Comparison of ENCODE assay signal across 15 cellular contexts in genomic region chr4:37815591-37815990, GRCh38. TPM values are rescaled to one million over a fixed set of nuclear protein-coding genes. Genes with fewer than 3 reads are reported as not detected.
A peak's percentile ranks its signal among the peaks of the same experiment; 100 is the strongest.
DNase-seq lines count a peak whose midpoint lies in the region; ATAC-seq lines count a peak whose summit lies in the region.
"Had no signal": no experiment of that assay in that cellular context is flagged by ENCODE, and none has a peak within 500 bp of the region (broad histone marks: within the 10 kb centered on the region; RNA-seq: fewer than 3 reads in every experiment).

No MANE protein-coding gene starts in this region.

- no peak overlapping the region for H3K4me3 ChIP-seq in naive thymus-derived CD4-positive, alpha-beta T cell (ENCODE audit: low read length)
- H3K4me3 ChIP-seq: breast epithelium, prostate gland, suprapubic skin had no signal

- H3K27me3 Mint-ChIP-seq in activated CD4-positive, alpha-beta T cell treated with anti-CD3 and anti-CD28 coated beads for 36 hours = no peaks in the 10 kb centered on the region
- peaks cover 1% of the 10 kb centered on the region for H3K27me3 Mint-ChIP-seq in IgD-negative memory B cell
- H3K27me3 Mint-ChIP-seq in activated T-helper 2 cell treated with anti-CD3 and anti-CD28 coated beads, Interferon-gamma antibody, Interleukin-2, Interleukin-4, amounts not matched to agents 10 μg/mL and 5 μg/mL and 100 μg/mL, durations not matched to agents 14 hours and 24 hours and 36 hours (ENCODE audit: low read depth) = peaks cover 11% of the 10 kb centered on the region
- peaks cover 0 to 5% (median 0%) of the 10 kb centered on the region in 5 donors for H3K27me3 Mint-ChIP-seq in naive thymus-derived CD4-positive, alpha-beta T cell

- no peaks in the 10 kb centered on the region for H3K27me3 ChIP-seq in naive thymus-derived CD4-positive, alpha-beta T cell (ENCODE audit: control insufficient read depth in 2 of 2, insufficient read depth in 2 of 2, low read length in 2 of 2)
- H3K27me3 ChIP-seq: breast epithelium, suprapubic skin had no signal

- peak overlapping the region; percentile 9 for H3K27ac ChIP-seq in naive thymus-derived CD4-positive, alpha-beta T cell (ENCODE audit: low read depth, low read length)
- H3K27ac ChIP-seq: breast epithelium, prostate gland, suprapubic skin had no signal

- H3K4me1 Mint-ChIP-seq in activated CD4-positive, alpha-beta T cell treated with anti-CD3 and anti-CD28 coated beads for 36 hours = peaks cover 18% of the 10 kb centered on the region
- peaks cover 9 to 12% (median 10%) of the 10 kb centered on the region in 3 donors for H3K4me1 Mint-ChIP-seq in IgD-negative memory B cell
- H3K4me1 Mint-ChIP-seq in activated T-helper 2 cell treated with anti-CD3 and anti-CD28 coated beads, Interferon-gamma antibody, Interleukin-2, Interleukin-4, amounts not matched to agents 10 μg/mL and 5 μg/mL and 100 μg/mL, durations not matched to agents 14 hours and 24 hours and 36 hours (ENCODE audit: low read depth) = peaks cover 16% of the 10 kb centered on the region
- peaks cover 15 to 29% (median 21%) of the 10 kb centered on the region in 7 donors for H3K4me1 Mint-ChIP-seq in naive thymus-derived CD4-positive, alpha-beta T cell

- H3K4me1 ChIP-seq in naive thymus-derived CD4-positive, alpha-beta T cell (ENCODE audit: control insufficient read depth in 2 of 2, insufficient read depth in 2 of 2, low read length in 2 of 2) = peaks cover 17 to 19% of the 10 kb centered on the region in 2 donors
- H3K4me1 ChIP-seq: breast epithelium, prostate gland, suprapubic skin had no signal

- DNase-seq in activated CD4-positive, alpha-beta T cell treated with anti-CD3 and anti-CD28 coated beads for 36 hours = no peak
- DNase-seq in activated CD4-positive, alpha-beta T cell treated with anti-CD3 and anti-CD28 coated beads, Interleukin-2, amount 50 U/mL, for 1 hour = no peak
- no peak for DNase-seq in activated T-helper 2 cell treated with anti-CD3 and anti-CD28 coated beads, Interferon-gamma antibody, Interleukin-2, Interleukin-4, amounts not matched to agents 10 μg/mL and 5 μg/mL and 100 μg/mL, durations not matched to agents 14 hours and 24 hours and 36 hours (ENCODE audit: low spot score)
- DNase-seq in naive thymus-derived CD4-positive, alpha-beta T cell = no peak
- DNase-seq: activated effector memory CD4-positive, alpha-beta T cell treated with Interleukin-2 at 50 U/mL for 16 hours; Caco-2; NCI-H774 had no signal

- peaks cover 3% of the 10 kb centered on the region for H3K9me3 Mint-ChIP-seq in activated CD4-positive, alpha-beta T cell treated with anti-CD3 and anti-CD28 coated beads for 36 hours (ENCODE audit: low read depth)
- peaks cover 0 to 3% (median 2%) of the 10 kb centered on the region in 3 donors for H3K9me3 Mint-ChIP-seq in IgD-negative memory B cell
- H3K9me3 Mint-ChIP-seq in activated T-helper 2 cell treated with anti-CD3 and anti-CD28 coated beads, Interferon-gamma antibody, Interleukin-2, Interleukin-4, amounts not matched to agents 10 μg/mL and 5 μg/mL and 100 μg/mL, durations not matched to agents 14 hours and 24 hours and 36 hours = peaks cover 9% of the 10 kb centered on the region
- H3K9me3 Mint-ChIP-seq in naive thymus-derived CD4-positive, alpha-beta T cell = peaks cover 0 to 6% (median 0%) of the 10 kb centered on the region in 11 donors

- peak overlapping the region; percentile 91 for H3K27ac Mint-ChIP-seq in activated CD4-positive, alpha-beta T cell treated with anti-CD3 and anti-CD28 coated beads for 36 hours
- H3K27ac Mint-ChIP-seq in IgD-negative memory B cell = peak overlapping the region in 1 of 3 donors; percentile 82
- H3K27ac Mint-ChIP-seq in activated T-helper 2 cell treated with anti-CD3 and anti-CD28 coated beads, Interferon-gamma antibody, Interleukin-2, Interleukin-4, amounts not matched to agents 10 μg/mL and 5 μg/mL and 100 μg/mL, durations not matched to agents 14 hours and 24 hours and 36 hours = peak overlapping the region; percentile 7
- H3K27ac Mint-ChIP-seq in naive thymus-derived CD4-positive, alpha-beta T cell = peak overlapping the region; percentile 59 to 92 (median 87)

- peak overlapping the region; percentile 24 for H3K4me3 Mint-ChIP-seq in activated CD4-positive, alpha-beta T cell treated with anti-CD3 and anti-CD28 coated beads for 36 hours
- peak overlapping the region in 3 of 4 donors; percentile 24 to 85 (median 24) for H3K4me3 Mint-ChIP-seq in IgD-negative memory B cell
- no peak overlapping the region for H3K4me3 Mint-ChIP-seq in activated T-helper 2 cell treated with anti-CD3 and anti-CD28 coated beads, Interferon-gamma antibody, Interleukin-2, Interleukin-4, amounts not matched to agents 10 μg/mL and 5 μg/mL and 100 μg/mL, durations not matched to agents 14 hours and 24 hours and 36 hours (ENCODE audit: low read depth)
- H3K4me3 Mint-ChIP-seq in naive thymus-derived CD4-positive, alpha-beta T cell = peak overlapping the region; percentile 42 to 85 (median 72)

- ATAC-seq in activated CD4-positive, alpha-beta T cell treated with anti-CD3 and anti-CD28 coated beads for 36 hours = no peak
- ATAC-seq in naive thymus-derived CD4-positive, alpha-beta T cell = no peak
- ATAC-seq in HG03280 (IDR thresholded peaks at IDR 0.05; ENCODE audit: unreplicated experiment) = no peak
- no peak for ATAC-seq in HG02840 (IDR thresholded peaks at IDR 0.05; ENCODE audit: low FRiP score, unreplicated experiment)
- ATAC-seq in GM19397 (IDR thresholded peaks at IDR 0.05; ENCODE audit: unreplicated experiment) = no peak
- ATAC-seq: left lobe of liver had no signal

- H3K9me3 ChIP-seq in naive thymus-derived CD4-positive, alpha-beta T cell (ENCODE audit: control insufficient read depth in 2 of 3, low read length in 3 of 3) = no peaks in the 10 kb centered on the region
- H3K9me3 ChIP-seq: breast epithelium, Caco-2, prostate gland, suprapubic skin had no signal

- H3K36me3 Mint-ChIP-seq in activated CD4-positive, alpha-beta T cell treated with anti-CD3 and anti-CD28 coated beads for 36 hours (ENCODE audit: low read depth) = no peaks in the 10 kb centered on the region
- no peaks in the 10 kb centered on the region for H3K36me3 Mint-ChIP-seq in IgD-negative memory B cell
- no peaks in the 10 kb centered on the region for H3K36me3 Mint-ChIP-seq in activated T-helper 2 cell treated with anti-CD3 and anti-CD28 coated beads, Interferon-gamma antibody, Interleukin-2, Interleukin-4, amounts not matched to agents 10 μg/mL and 5 μg/mL and 100 μg/mL, durations not matched to agents 14 hours and 24 hours and 36 hours (ENCODE audit: low read depth)
- H3K36me3 Mint-ChIP-seq in naive thymus-derived CD4-positive, alpha-beta T cell = peaks cover 0 to 4% (median 2%) of the 10 kb centered on the region in 5 donors

- POLR2A ChIA-PET in activated CD4-positive, alpha-beta T cell treated with anti-CD3 and anti-CD28 coated beads for 36 hours (lab: Charles Lee) = no interaction called here
- POLR2A ChIA-PET in naive thymus-derived CD4-positive, alpha-beta T cell (lab: Charles Lee) = no interaction called here

- CTCF ChIA-PET in activated CD4-positive, alpha-beta T cell treated with anti-CD3 and anti-CD28 coated beads for 36 hours (lab: Charles Lee) = no interaction called here
- CTCF ChIA-PET in naive thymus-derived CD4-positive, alpha-beta T cell (lab: Charles Lee) = no interaction called here

- no peaks in the 10 kb centered on the region for H3K36me3 ChIP-seq in naive thymus-derived CD4-positive, alpha-beta T cell (ENCODE audit: control insufficient read depth in 2 of 3, insufficient read depth in 3 of 3, low read length in 3 of 3)
- H3K36me3 ChIP-seq: breast epithelium, prostate gland, suprapubic skin had no signal

- intact Hi-C loops in activated CD4-positive, alpha-beta T cell treated with anti-CD3 and anti-CD28 coated beads for 36 hours (cut with DNase I, micrococcal nuclease) = no loop called here
- intact Hi-C loops in activated T-helper 2 cell treated with anti-CD3 and anti-CD28 coated beads, Interferon-gamma antibody, Interleukin-2, Interleukin-4, amounts not matched to agents 10 μg/mL and 5 μg/mL and 100 μg/mL, durations not matched to agents 14 hours and 24 hours and 36 hours (cut with micrococcal nuclease) = no loop called here
- intact Hi-C loops in naive thymus-derived CD4-positive, alpha-beta T cell (cut with micrococcal nuclease) = no loop called here

RNA-seq across cellular contexts. Expression of gene PGM2, which starts 10.9 kb away (rescaled TPM):
- 10 to 100 TPM; 54.1 to 60.1 TPM for total RNA-seq in activated CD4-positive, alpha-beta T cell treated with anti-CD3 and anti-CD28 coated beads for 36 hours
- 19.8 TPM for polyA plus RNA-seq in IgD-negative memory B cell
- 49.3 and 52.5 TPM in 2 replicates for total RNA-seq in activated T-helper 2 cell treated with anti-CD3 and anti-CD28 coated beads, Interferon-gamma antibody, Interleukin-2, Interleukin-4, amounts not matched to agents 10 μg/mL and 5 μg/mL and 100 μg/mL, durations not matched to agents 14 hours and 24 hours and 36 hours
- total RNA-seq in naive thymus-derived CD4-positive, alpha-beta T cell = 10 to 100 TPM; 14.4 to 35.2 (median 18.7) TPM
- 10 to 100 TPM; 15.9 to 20.7 TPM for polyA plus RNA-seq in naive thymus-derived CD4-positive, alpha-beta T cell
